8 cellular contexts compared by ENCODE assay signal in genomic region chr16:75109732-75110243, GRCh38. TPM values are rescaled to one million over a fixed set of nuclear protein-coding genes. Genes with fewer than 3 reads are reported as not detected.
DNase-seq lines count a peak whose midpoint lies in the region; ATAC-seq and TF ChIP-seq lines count a peak whose summit lies in the region.

No MANE protein-coding gene starts in this region.

- H3K4me3 ChIP-seq in SK-N-SH (ENCODE audit: low read depth in 2 of 2, low read length in 1 of 2) (no peak overlapping the region; a peak in 2 of 4 replicates), skin epidermis (peak overlapping the region in 2 of 7 experiments; percentile 6 to 19), Caco-2 (ENCODE audit: low read depth, low read length) (no peak overlapping the region)

- DNase-seq in SK-N-SH (no peak), germinal center (ENCODE audit: low spot score) (peak; percentile 34), Caco-2 (no peak)
- no peak for DNase-seq in stimulated activated CD8-positive, alpha-beta memory T cell treated with anti-CD3 and anti-CD28 coated beads, Interleukin-4, amount 100 ng/mL, for 48 hours

- peaks cover 74% of the 10 kb centered on the region for H3K4me1 Mint-ChIP-seq in T-helper 1 cell treated with Interleukin-12 subunit alpha and Interleukin-12 subunit beta and Interleukin-4 antibody, amounts not matched to agents 30 μg/mL and 1 μg/mL, for 36 hours (ENCODE audit: low read depth)
- peaks cover 37% of the 10 kb centered on the region for H3K4me1 Mint-ChIP-seq in Caco-2 (ENCODE audit: low read depth, unreplicated experiment)

- H2AFZ ChIP-seq in SK-N-SH (ENCODE audit: low read depth): no peak overlapping the region

- TF ChIP-seq RAD21 in SK-N-SH (IDR thresholded peaks at IDR 0.05; ENCODE audit: low read length): no peak

- POLR2A ChIA-PET in SK-N-SH (lab: Yijun Ruan, JAX) (interaction anchor here (2.3 kb wide), 1 partner anchor 111 kb away, joined by 12 read pairs; the partner anchor contains the start of gene ZNRF1), Caco-2 (lab: Charles Lee) (no interaction called here)

- peak overlapping the region; percentile 74 for H3K4me2 ChIP-seq in SK-N-SH

- H3K27ac Mint-ChIP-seq in T-helper 1 cell treated with Interleukin-12 subunit alpha and Interleukin-12 subunit beta and Interleukin-4 antibody, amounts not matched to agents 30 μg/mL and 1 μg/mL, for 36 hours: peak overlapping the region; percentile 97
- H3K27ac Mint-ChIP-seq in Caco-2 (ENCODE audit: unreplicated experiment): no peak overlapping the region

- CTCF ChIA-PET in SK-N-SH (lab: Yijun Ruan, JAX): interaction anchor here (0.6 to 8.5 kb wide), 12 partner anchors 10 to 334 kb away, joined by 3 to 182 read pairs (median 8); partner anchors contain the start of gene ZNRF1
- CTCF ChIA-PET in Caco-2 (lab: Charles Lee): interaction anchor here (3.9 kb wide), 1 partner anchor 112 kb away, joined by 112 read pairs; the partner anchor contains the start of gene ZNRF1

- H3K27me3 ChIP-seq in SK-N-SH (ENCODE audit: insufficient read depth) (no peaks in the 10 kb centered on the region), Caco-2 (replicated peaks; ENCODE audit: control insufficient read depth, insufficient read depth, low read length) (no peaks in the 10 kb centered on the region)

- H3K36me3 Mint-ChIP-seq in T-helper 1 cell treated with Interleukin-12 subunit alpha and Interleukin-12 subunit beta and Interleukin-4 antibody, amounts not matched to agents 30 μg/mL and 1 μg/mL, for 36 hours (ENCODE audit: low read depth): peaks cover 14% of the 10 kb centered on the region
- H3K36me3 Mint-ChIP-seq in Caco-2 (ENCODE audit: insufficient read depth, unreplicated experiment): peaks cover 57% of the 10 kb centered on the region

- no peaks in the 10 kb centered on the region for H3K79me2 ChIP-seq in SK-N-SH (ENCODE audit: insufficient read depth)

- H3K9me3 ChIP-seq in SK-N-SH (no peaks in the 10 kb centered on the region), Caco-2 (no peaks in the 10 kb centered on the region)

- no peaks in the 10 kb centered on the region for H4K20me1 ChIP-seq in SK-N-SH (ENCODE audit: insufficient read depth)

- TF ChIP-seq CTCF in SK-N-SH (IDR thresholded peaks at IDR 0.05) (no peak), Caco-2 (IDR thresholded peaks at IDR 0.05; ENCODE audit: insufficient read depth in 1 of 2, low read depth in 1 of 2, low read length in 1 of 2, severe bottlenecking in 1 of 2, unreplicated experiment in 1 of 2) (no peak)

- no peak for TF ChIP-seq EP300 in SK-N-SH (IDR thresholded peaks at IDR 0.05; ENCODE audit: borderline replicate concordance in 1 of 2, low read depth in 1 of 2, low read length in 1 of 2)

- H3K36me3 ChIP-seq in SK-N-SH (replicated peaks in 1 of 2; ENCODE audit: control insufficient read depth in 1 of 2, insufficient read depth in 2 of 2, low read length in 1 of 2): no peaks in the 10 kb centered on the region
- peaks cover 5% of the 10 kb centered on the region; the same call in 1 of the 2 replicates for H3K36me3 ChIP-seq in Caco-2 (ENCODE audit: control insufficient read depth, insufficient read depth, low read length)

- H3K4me1 ChIP-seq in SK-N-SH (ENCODE audit: control insufficient read depth in 1 of 2, insufficient read depth in 2 of 2, low read depth in 1 of 2, low read length in 1 of 2) (peaks cover 41 to 61% of the 10 kb centered on the region in 2 experiments; a peak in 3 of 4 replicates), Caco-2 (peaks cover 18% of the 10 kb centered on the region)

- H3K27me3 Mint-ChIP-seq in T-helper 1 cell treated with Interleukin-12 subunit alpha and Interleukin-12 subunit beta and Interleukin-4 antibody, amounts not matched to agents 30 μg/mL and 1 μg/mL, for 36 hours (ENCODE audit: low read depth): no peaks in the 10 kb centered on the region
- no peaks in the 10 kb centered on the region for H3K27me3 Mint-ChIP-seq in Caco-2 (ENCODE audit: insufficient read depth, unreplicated experiment)

- peak overlapping the region; percentile 48; the same call in 1 of the 2 replicates for H3K9ac ChIP-seq in SK-N-SH

- ATAC-seq in SK-N-SH treated with all-trans-retinoic acid at 6 μM for 48 hours (no peak), HG03095 (IDR thresholded peaks at IDR 0.05; ENCODE audit: unreplicated experiment) (no peak)

- peaks cover 25% of the 10 kb centered on the region for H3F3A ChIP-seq in SK-N-SH (replicated peaks; ENCODE audit: insufficient read depth)

- no peaks in the 10 kb centered on the region for H3K9me2 ChIP-seq in SK-N-SH

- peak overlapping the region; percentile 79 for H3K4me3 Mint-ChIP-seq in T-helper 1 cell treated with Interleukin-12 subunit alpha and Interleukin-12 subunit beta and Interleukin-4 antibody, amounts not matched to agents 30 μg/mL and 1 μg/mL, for 36 hours
- no peak overlapping the region for H3K4me3 Mint-ChIP-seq in Caco-2 (ENCODE audit: unreplicated experiment)

- no peaks in the 10 kb centered on the region for H3K9me3 Mint-ChIP-seq in T-helper 1 cell treated with Interleukin-12 subunit alpha and Interleukin-12 subunit beta and Interleukin-4 antibody, amounts not matched to agents 30 μg/mL and 1 μg/mL, for 36 hours
- no peaks in the 10 kb centered on the region for H3K9me3 Mint-ChIP-seq in Caco-2 (ENCODE audit: unreplicated experiment)

- peak overlapping the region; percentile 73 to 86 for H3K27ac ChIP-seq in SK-N-SH (ENCODE audit: low read depth in 2 of 2, low read length in 1 of 2)
- peak overlapping the region in 20 of 21 experiments; percentile 28 to 91 (median 80) for H3K27ac ChIP-seq in skin epidermis

- intact Hi-C loops in Caco-2 (cut with micrococcal nuclease; ENCODE audit: unreplicated experiment): loop anchor here (2.0 kb wide), 2 partner anchors 13 to 39 kb away; no protein-coding TSS in a partner anchor

- BruUV-seq in Caco-2 (replicated peaks; lab: Mats Ljungman, UMichigan): no TSS peak

- WGBS in SK-N-SH (ENCODE audit: low lambda C conversion rate): no CpG with 5 or more reads among the region's 10 CpGs

TF ChIP-seq in SK-N-SH, 30 proteins besides CTCF, POLR2A, EP300 and RAD21:
- TF ChIP-seq IRF3 (IDR thresholded peaks at IDR 0.05; ENCODE audit: low read depth, low read length): no peak
- TF ChIP-seq EZH2phosphoT487 (IDR thresholded peaks at IDR 0.05; ENCODE audit: borderline replicate concordance, low read depth): no peak
- no peak for TF ChIP-seq GABPA (IDR thresholded peaks at IDR 0.05; ENCODE audit: low read depth)
- no peak for TF ChIP-seq TAF1 (IDR thresholded peaks at IDR 0.05; ENCODE audit: borderline replicate concordance, low read depth, low read length)
- no peak for TF ChIP-seq GATA2 (CRISPR knock-in tag; IDR thresholded peaks at IDR 0.05)
- TF ChIP-seq NRF1 (IDR thresholded peaks at IDR 0.05; ENCODE audit: low read depth, low read length): no peak
- TF ChIP-seq SMC3 (IDR thresholded peaks at IDR 0.05; ENCODE audit: low read depth, low read length): no peak
- no peak for TF ChIP-seq FOXJ3 (CRISPR knock-in tag; IDR thresholded peaks at IDR 0.05)

TF ChIP-seq in SK-N-SH treated with all-trans-retinoic acid at 6 μM for 48 hours, 23 proteins besides CTCF, POLR2A, EP300 and RAD21 (continues in another document):
- TF ChIP-seq ZFP3 (CRISPR knock-in tag; IDR thresholded peaks at IDR 0.05) (no peak), POU6F1 (CRISPR knock-in tag; IDR thresholded peaks at IDR 0.05; ENCODE audit: borderline replicate concordance, low read depth) (no peak), CSRNP3 (CRISPR knock-in tag; IDR thresholded peaks at IDR 0.05) (no peak), GLIS3 (CRISPR knock-in tag; IDR thresholded peaks at IDR 0.05) (no peak)

RNA-seq across cellular contexts. Expression of gene LDHD, which starts 6.8 kb away (rescaled TPM):
- polyA plus RNA-seq in SK-N-SH (2012; rRNA removed): 0.53 and 0.70 TPM in 2 replicates
- polyA plus RNA-seq in SK-N-SH (2012; cell fraction: cytosol; rRNA removed): 0.15 and 0.25 TPM in 2 replicates
- 1.4 TPM in 2 replicates for polyA plus RNA-seq in SK-N-SH (2012; cell fraction: nucleus; rRNA removed)
- total RNA-seq in Caco-2 (2022): 4.1 and 4.5 TPM in 2 replicates

RNA-seq across cellular contexts. Expression of gene ZFP1, which starts 38.5 kb away (rescaled TPM):
- polyA plus RNA-seq in SK-N-SH (2012; rRNA removed): 3.0 and 3.7 TPM in 2 replicates
- polyA plus RNA-seq in SK-N-SH (2012; cell fraction: cytosol; rRNA removed): 4.5 and 4.6 TPM in 2 replicates
- 1.7 and 3.6 TPM in 2 replicates for polyA plus RNA-seq in SK-N-SH (2012; cell fraction: nucleus; rRNA removed)
- 11.4 and 14.2 TPM in 2 replicates for total RNA-seq in Caco-2 (2022)
